In the genomic region with DNA sequence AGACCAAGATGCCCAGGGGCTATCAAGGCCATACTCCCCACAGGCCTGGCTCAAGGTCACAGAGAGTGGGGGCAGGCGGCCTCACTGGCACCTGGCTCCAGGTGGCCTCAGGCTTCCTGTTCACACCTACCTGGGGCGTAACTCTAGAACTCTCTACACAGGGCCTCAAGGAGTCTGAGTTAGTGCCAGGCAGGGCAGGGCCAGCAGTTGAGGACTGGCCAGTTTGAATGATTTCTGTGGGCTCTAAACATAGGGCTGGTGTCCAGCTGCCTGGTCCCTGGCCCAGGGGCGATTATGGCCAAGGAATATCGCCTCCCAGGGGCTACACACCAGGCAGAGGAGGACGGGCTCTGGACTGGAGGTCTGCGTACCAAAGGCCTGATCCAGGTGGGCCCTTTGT, we compare ENCODE assay signal across 30 cellular contexts.
"Had no signal": no experiment of that assay in that cellular context is flagged by ENCODE, and none has a peak within 500 bp of the region (broad histone marks: within the 10 kb centered on the region; RNA-seq: fewer than 3 reads in every experiment).

No MANE protein-coding gene starts in this region.

- DNase-seq: activated CD4-positive, alpha-beta memory T cell treated with anti-CD3 and anti-CD28 coated beads for 36 hours; activated CD4-positive, alpha-beta T cell treated with anti-CD3 and anti-CD28 coated beads, Interleukin-2, amount 10 ng/mL, durations not matched to agents 24 days and 14 days; activated CD4-positive, CD25-positive, alpha-beta regulatory T cell treated with anti-CD3 and anti-CD28 coated beads, Interleukin-2, amount 50 U/mL, for 72 hours; activated CD8-positive, alpha-beta memory T cell treated with anti-CD3 and anti-CD28 coated beads, Interleukin-2, amount 50 U/mL, for 4 hours; activated effector memory CD4-positive, alpha-beta T cell treated with anti-CD3 and anti-CD28 coated beads, Interleukin-2, amount 50 U/mL, for 16 hours; activated naive CD4-positive, alpha-beta T cell treated with anti-CD3 and anti-CD28 coated beads for 36 hours; activated naive CD8-positive, alpha-beta T cell treated with anti-CD3 and anti-CD28 coated beads for 36 hours; activated T-cell treated with anti-CD3 and anti-CD28 coated beads, Interleukin-2, amount 50 U/mL, for 1 hour; adrenal gland; body of pancreas; caudate nucleus; endodermal cell; foreskin keratinocyte; hypothalamus; immature natural killer cell; midbrain; naive thymus-derived CD8-positive, alpha-beta T cell; sigmoid colon; small intestine; stimulated activated CD4-positive, alpha-beta T cell treated with anti-CD3 and anti-CD28 coated beads, Interleukin-4, amount 100 ng/mL, for 24 hours; stimulated activated naive CD8-positive, alpha-beta T cell treated with anti-CD3 and anti-CD28 coated beads, Interleukin-15, amount 100 ng/mL, for 72 hours; substantia nigra; T-helper 17 cell; T1000 had no signal

- H3K27ac Mint-ChIP-seq: activated CD4-positive, alpha-beta memory T cell treated with anti-CD3 and anti-CD28 coated beads for 36 hours; activated CD4-positive, alpha-beta T cell treated with anti-CD3 and anti-CD28 coated beads, Interleukin-2, amount 10 ng/mL, durations not matched to agents 24 days and 14 days; activated naive CD4-positive, alpha-beta T cell treated with anti-CD3 and anti-CD28 coated beads for 36 hours; activated naive CD8-positive, alpha-beta T cell treated with anti-CD3 and anti-CD28 coated beads for 36 hours; activated T-helper 1 cell treated with anti-CD3 and anti-CD28 coated beads, Interleukin-12 subunit alpha, Interleukin-12 subunit beta, Interleukin-2, Interleukin-4 antibody, amounts not matched to agents 30 ng/mL and 10 ng/mL and 1 ng/mL, durations not matched to agents 14 hours and 24 hours and 36 hours; endodermal cell; immature natural killer cell; naive thymus-derived CD8-positive, alpha-beta T cell; stimulated activated effector memory CD8-positive, alpha-beta T cell treated with anti-CD3 and anti-CD28 coated beads, Interleukin-12 subunit alpha, Interleukin-12 subunit beta, amount 100 ng/mL, for 72 hours; stimulated activated naive CD8-positive, alpha-beta T cell treated with anti-CD3 and anti-CD28 coated beads, Interleukin-15, amount 100 ng/mL, for 72 hours; T-helper 17 cell had no signal

- H3K9me3 ChIP-seq: adrenal gland, body of pancreas, esophagus muscularis mucosa, heart left ventricle, sigmoid colon had no signal

- H3K9me3 Mint-ChIP-seq: activated CD4-positive, alpha-beta memory T cell treated with anti-CD3 and anti-CD28 coated beads for 36 hours; activated CD4-positive, alpha-beta T cell treated with anti-CD3 and anti-CD28 coated beads, Interleukin-2, amount 10 ng/mL, durations not matched to agents 24 days and 14 days; activated naive CD4-positive, alpha-beta T cell treated with anti-CD3 and anti-CD28 coated beads for 36 hours; activated naive CD8-positive, alpha-beta T cell treated with anti-CD3 and anti-CD28 coated beads for 36 hours; activated T-helper 1 cell treated with anti-CD3 and anti-CD28 coated beads, Interleukin-12 subunit alpha, Interleukin-12 subunit beta, Interleukin-2, Interleukin-4 antibody, amounts not matched to agents 30 ng/mL and 10 ng/mL and 1 ng/mL, durations not matched to agents 14 hours and 24 hours and 36 hours; endodermal cell; immature natural killer cell; naive thymus-derived CD8-positive, alpha-beta T cell; neural crest cell; stimulated activated effector memory CD8-positive, alpha-beta T cell treated with anti-CD3 and anti-CD28 coated beads, Interleukin-12 subunit alpha, Interleukin-12 subunit beta, amount 100 ng/mL, for 72 hours; stimulated activated naive CD8-positive, alpha-beta T cell treated with anti-CD3 and anti-CD28 coated beads, Interleukin-15, amount 100 ng/mL, for 72 hours had no signal

- H3K4me1 Mint-ChIP-seq: activated CD4-positive, alpha-beta T cell treated with anti-CD3 and anti-CD28 coated beads, Interleukin-2, amount 10 ng/mL, durations not matched to agents 24 days and 14 days; activated naive CD8-positive, alpha-beta T cell treated with anti-CD3 and anti-CD28 coated beads for 36 hours; endodermal cell; immature natural killer cell; naive thymus-derived CD8-positive, alpha-beta T cell; stimulated activated effector memory CD8-positive, alpha-beta T cell treated with anti-CD3 and anti-CD28 coated beads, Interleukin-12 subunit alpha, Interleukin-12 subunit beta, amount 100 ng/mL, for 72 hours; stimulated activated naive CD8-positive, alpha-beta T cell treated with anti-CD3 and anti-CD28 coated beads, Interleukin-15, amount 100 ng/mL, for 72 hours; T-helper 17 cell had no signal

- H3K36me3 Mint-ChIP-seq: activated CD4-positive, alpha-beta memory T cell treated with anti-CD3 and anti-CD28 coated beads for 36 hours; activated naive CD8-positive, alpha-beta T cell treated with anti-CD3 and anti-CD28 coated beads for 36 hours; immature natural killer cell; naive thymus-derived CD8-positive, alpha-beta T cell; stimulated activated effector memory CD8-positive, alpha-beta T cell treated with anti-CD3 and anti-CD28 coated beads, Interleukin-12 subunit alpha, Interleukin-12 subunit beta, amount 100 ng/mL, for 72 hours had no signal

- H3K27me3 ChIP-seq: body of pancreas, foreskin keratinocyte had no signal

- H3K27ac ChIP-seq: adrenal gland, body of pancreas, esophagus muscularis mucosa, foreskin keratinocyte, heart left ventricle, sigmoid colon had no signal

- H3K4me3 ChIP-seq: adrenal gland, body of pancreas, esophagus muscularis mucosa, heart left ventricle, sigmoid colon had no signal

- ATAC-seq: body of pancreas; foreskin keratinocyte; heart left ventricle; left lobe of liver; naive thymus-derived CD8-positive, alpha-beta T cell; stimulated activated effector memory CD8-positive, alpha-beta T cell treated with anti-CD3 and anti-CD28 coated beads, Interleukin-12 subunit alpha, Interleukin-12 subunit beta, amount 100 ng/mL, for 72 hours; stimulated activated naive CD8-positive, alpha-beta T cell treated with anti-CD3 and anti-CD28 coated beads, Interleukin-15, amount 100 ng/mL, for 72 hours; T-helper 17 cell had no signal

- H3K4me1 ChIP-seq: adrenal gland, heart left ventricle, sigmoid colon had no signal

- H3K4me3 Mint-ChIP-seq: activated CD4-positive, alpha-beta memory T cell treated with anti-CD3 and anti-CD28 coated beads for 36 hours; activated CD4-positive, alpha-beta T cell treated with anti-CD3 and anti-CD28 coated beads, Interleukin-2, amount 10 ng/mL, durations not matched to agents 24 days and 14 days; activated naive CD4-positive, alpha-beta T cell treated with anti-CD3 and anti-CD28 coated beads for 36 hours; activated naive CD8-positive, alpha-beta T cell treated with anti-CD3 and anti-CD28 coated beads for 36 hours; activated T-helper 1 cell treated with anti-CD3 and anti-CD28 coated beads, Interleukin-12 subunit alpha, Interleukin-12 subunit beta, Interleukin-2, Interleukin-4 antibody, amounts not matched to agents 30 ng/mL and 10 ng/mL and 1 ng/mL, durations not matched to agents 14 hours and 24 hours and 36 hours; endodermal cell; immature natural killer cell; naive thymus-derived CD8-positive, alpha-beta T cell; neural crest cell; stimulated activated effector memory CD8-positive, alpha-beta T cell treated with anti-CD3 and anti-CD28 coated beads, Interleukin-12 subunit alpha, Interleukin-12 subunit beta, amount 100 ng/mL, for 72 hours; stimulated activated naive CD8-positive, alpha-beta T cell treated with anti-CD3 and anti-CD28 coated beads, Interleukin-15, amount 100 ng/mL, for 72 hours; T-helper 17 cell had no signal
